Comparison of ENCODE assay signal across 11 cellular contexts in the genomic region with DNA sequence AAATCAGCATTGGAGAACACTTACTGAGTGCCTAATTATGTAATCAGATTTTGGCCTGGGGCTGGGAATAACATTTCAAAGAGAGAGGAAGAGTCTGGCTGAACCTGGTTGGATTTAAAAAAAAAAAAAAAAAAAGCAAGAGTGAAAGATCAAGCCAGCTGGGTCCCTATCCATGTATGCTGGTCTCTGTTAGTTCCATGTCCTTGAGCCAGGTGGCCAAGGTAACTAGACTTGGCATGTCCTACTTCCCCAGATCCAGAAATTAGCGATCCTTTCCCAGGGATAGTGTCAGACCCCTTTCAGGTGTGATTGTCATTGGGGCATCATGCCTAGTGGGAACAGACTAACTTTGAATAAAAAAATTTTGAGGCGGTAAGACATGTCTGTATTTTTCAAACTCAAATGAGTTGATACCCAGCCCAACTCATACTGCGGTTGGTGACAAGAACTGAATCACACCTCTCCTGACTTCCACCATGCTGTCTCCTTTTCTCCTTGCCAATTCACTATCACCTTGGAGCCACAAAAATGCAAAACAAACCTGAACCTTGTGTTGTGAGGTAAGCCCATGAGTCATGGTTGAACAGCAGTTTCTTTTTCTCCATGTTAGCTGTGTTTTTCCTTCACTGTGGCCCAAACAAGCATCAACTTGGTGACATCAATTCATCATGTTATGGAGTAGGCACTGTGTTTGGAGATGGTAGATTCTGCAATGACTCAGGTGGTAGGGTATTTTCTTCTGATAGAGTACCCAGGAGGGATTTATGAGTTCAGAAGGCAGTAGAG. TPM values are rescaled to one million over a fixed set of nuclear protein-coding genes. Genes with fewer than 3 reads are reported as not detected.
DNase-seq lines count a peak whose midpoint lies in the region; ATAC-seq and TF ChIP-seq lines count a peak whose summit lies in the region.
"Had no signal": no experiment of that assay in that cellular context is flagged by ENCODE, and none has a peak within 500 bp of the region (broad histone marks: within the 10 kb centered on the region; RNA-seq: fewer than 3 reads in every experiment).

No MANE protein-coding gene starts in this region.

- no peaks in the 10 kb centered on the region for H3K36me3 ChIP-seq in RWPE2 (ENCODE audit: low read depth)
- no peaks in the 10 kb centered on the region for H3K36me3 ChIP-seq in esophagus squamous epithelium
- H3K36me3 ChIP-seq in upper lobe of left lung, result no peaks in the 10 kb centered on the region
- H3K36me3 ChIP-seq: thoracic aorta had no signal

- peaks cover 9% of the 10 kb centered on the region for H3K36me3 Mint-ChIP-seq in activated CD4-positive, alpha-beta T cell treated with anti-CD3 and anti-CD28 coated beads, Interleukin-2, amount 10 ng/mL, durations not matched to agents 7 days and 5 days (ENCODE audit: low read depth)
- peaks cover 5% of the 10 kb centered on the region for H3K36me3 Mint-ChIP-seq in stimulated activated effector memory CD8-positive, alpha-beta T cell treated with anti-CD3 and anti-CD28 coated beads, Interleukin-12 subunit alpha, Interleukin-12 subunit beta, amount 100 ng/mL, for 72 hours

- H3K27me3 ChIP-seq in RWPE2 (ENCODE audit: insufficient read depth, poor library complexity, severe bottlenecking) (no peaks in the 10 kb centered on the region), esophagus squamous epithelium (no peaks in the 10 kb centered on the region), upper lobe of left lung (no peaks in the 10 kb centered on the region)

- intact Hi-C loops in esophagus squamous epithelium (cut with DNase I), result no loop called here

- no peak for TF ChIP-seq POLR2A in esophagus squamous epithelium (IDR thresholded peaks at IDR 0.05)
- no peak for TF ChIP-seq POLR2A in upper lobe of left lung (IDR thresholded peaks at IDR 0.05)

- CTCF ChIA-PET in activated CD4-positive, alpha-beta T cell treated with anti-CD3 and anti-CD28 coated beads, Interleukin-2, amount 10 ng/mL, durations not matched to agents 7 days and 5 days (lab: Charles Lee), result interaction anchor here (0.6 to 1.8 kb wide), 3 partner anchors 11 to 499 kb away, joined by 3 to 6 read pairs (median 3); no protein-coding TSS in a partner anchor

- TF ChIP-seq CTCF in RWPE2 (IDR thresholded peaks at IDR 0.05; ENCODE audit: poor library complexity, severe bottlenecking) (no peak), esophagus squamous epithelium (IDR thresholded peaks at IDR 0.05) (no peak), upper lobe of left lung (IDR thresholded peaks at IDR 0.05) (no peak)

- peak; percentile 29 for DNase-seq in activated CD4-positive, alpha-beta T cell treated with anti-CD3 and anti-CD28 coated beads, Interleukin-2, amount 10 ng/mL, durations not matched to agents 7 days and 5 days
- DNase-seq in activated CD4-positive, alpha-beta T cell treated with anti-CD3 and anti-CD28 coated beads, Interleukin-2, amount 50 U/mL, for 48 hours, result no peak
- no peak for DNase-seq in RWPE2 (ENCODE audit: low spot score)
- DNase-seq in esophagus squamous epithelium (lab: John Stamatoyannopoulos, UW), result no peak
- no peak for DNase-seq in stimulated activated effector memory CD8-positive, alpha-beta T cell treated with anti-CD3 and anti-CD28 coated beads, Interleukin-12 subunit alpha, Interleukin-12 subunit beta, amount 100 ng/mL, for 72 hours (ENCODE audit: low spot score in 2 of 2)
- DNase-seq in upper lobe of left lung, result no peak
- DNase-seq: stimulated activated CD4-positive, alpha-beta T cell treated with anti-CD3 and anti-CD28 coated beads, Interleukin-4, amount 100 ng/mL, for 1 hour had no signal

- peak overlapping the region; percentile 57 for H3K27ac Mint-ChIP-seq in activated CD4-positive, alpha-beta T cell treated with anti-CD3 and anti-CD28 coated beads, Interleukin-2, amount 10 ng/mL, durations not matched to agents 7 days and 5 days
- peak overlapping the region; percentile 50 for H3K27ac Mint-ChIP-seq in stimulated activated effector memory CD8-positive, alpha-beta T cell treated with anti-CD3 and anti-CD28 coated beads, Interleukin-12 subunit alpha, Interleukin-12 subunit beta, amount 100 ng/mL, for 72 hours

- peaks cover 15% of the 10 kb centered on the region for H3K9me3 Mint-ChIP-seq in activated CD4-positive, alpha-beta T cell treated with anti-CD3 and anti-CD28 coated beads, Interleukin-2, amount 10 ng/mL, durations not matched to agents 7 days and 5 days
- no peaks in the 10 kb centered on the region for H3K9me3 Mint-ChIP-seq in stimulated activated effector memory CD8-positive, alpha-beta T cell treated with anti-CD3 and anti-CD28 coated beads, Interleukin-12 subunit alpha, Interleukin-12 subunit beta, amount 100 ng/mL, for 72 hours
- H3K9me3 Mint-ChIP-seq: neural crest cell had no signal

- no peak overlapping the region for H3K4me3 Mint-ChIP-seq in activated CD4-positive, alpha-beta T cell treated with anti-CD3 and anti-CD28 coated beads, Interleukin-2, amount 10 ng/mL, durations not matched to agents 7 days and 5 days
- H3K4me3 Mint-ChIP-seq in stimulated activated effector memory CD8-positive, alpha-beta T cell treated with anti-CD3 and anti-CD28 coated beads, Interleukin-12 subunit alpha, Interleukin-12 subunit beta, amount 100 ng/mL, for 72 hours, result no peak overlapping the region
- H3K4me3 Mint-ChIP-seq: neural crest cell had no signal

- no peak overlapping the region for H3K4me3 ChIP-seq in RWPE2 (ENCODE audit: severe bottlenecking)
- no peak overlapping the region for H3K4me3 ChIP-seq in esophagus squamous epithelium
- H3K4me3 ChIP-seq in upper lobe of left lung, result no peak overlapping the region
- H3K4me3 ChIP-seq: thoracic aorta had no signal

- ATAC-seq in RWPE2 (ENCODE audit: low read depth) (peak; percentile 94), upper lobe of left lung (ENCODE audit: low FRiP score in 2 of 2) (no peak), HG03521 (IDR thresholded peaks at IDR 0.05; ENCODE audit: unreplicated experiment) (no peak), HG02571 (IDR thresholded peaks at IDR 0.05; ENCODE audit: unreplicated experiment) (no peak)
- ATAC-seq in stimulated activated effector memory CD8-positive, alpha-beta T cell treated with anti-CD3 and anti-CD28 coated beads, Interleukin-12 subunit alpha, Interleukin-12 subunit beta, amount 100 ng/mL, for 72 hours, result peak; percentile 89

- no peaks in the 10 kb centered on the region for H3K9me3 ChIP-seq in RWPE2 (ENCODE audit: severe bottlenecking)
- H3K9me3 ChIP-seq in esophagus squamous epithelium, result no peaks in the 10 kb centered on the region
- no peaks in the 10 kb centered on the region for H3K9me3 ChIP-seq in upper lobe of left lung
- H3K9me3 ChIP-seq: thoracic aorta had no signal

- no peaks in the 10 kb centered on the region for H3K27me3 Mint-ChIP-seq in activated CD4-positive, alpha-beta T cell treated with anti-CD3 and anti-CD28 coated beads, Interleukin-2, amount 10 ng/mL, durations not matched to agents 7 days and 5 days

- peaks cover 51% of the 10 kb centered on the region for H3K4me1 Mint-ChIP-seq in activated CD4-positive, alpha-beta T cell treated with anti-CD3 and anti-CD28 coated beads, Interleukin-2, amount 10 ng/mL, durations not matched to agents 7 days and 5 days
- peaks cover 27% of the 10 kb centered on the region for H3K4me1 Mint-ChIP-seq in stimulated activated effector memory CD8-positive, alpha-beta T cell treated with anti-CD3 and anti-CD28 coated beads, Interleukin-12 subunit alpha, Interleukin-12 subunit beta, amount 100 ng/mL, for 72 hours

- WGBS in esophagus squamous epithelium, 2 donors, result 35 to 65% methylated on average over 3 of the region's 3 CpGs
- 90 to 98% methylated on average over 3 of the region's 3 CpGs for WGBS in upper lobe of left lung, 2 donors

- H3K27ac ChIP-seq in RWPE2 (ENCODE audit: poor library complexity, severe bottlenecking), result no peak overlapping the region
- H3K27ac ChIP-seq in esophagus squamous epithelium, result peak overlapping the region; percentile 59 to 80 (median 70)
- no peak overlapping the region for H3K27ac ChIP-seq in upper lobe of left lung
- H3K27ac ChIP-seq: thoracic aorta had no signal

- POLR2A ChIA-PET in activated CD4-positive, alpha-beta T cell treated with anti-CD3 and anti-CD28 coated beads, Interleukin-2, amount 10 ng/mL, durations not matched to agents 7 days and 5 days (lab: Charles Lee), result no interaction called here

- no peak for TF ChIP-seq EP300 in upper lobe of left lung (IDR thresholded peaks at IDR 0.05)

- H3K4me1 ChIP-seq in RWPE2 (ENCODE audit: insufficient read depth, poor library complexity, severe bottlenecking) (no peaks in the 10 kb centered on the region), esophagus squamous epithelium (peaks cover 0 to 22% (median 12%) of the 10 kb centered on the region in 3 donors), upper lobe of left lung (peaks cover 3 to 16% (median 6%) of the 10 kb centered on the region in 4 donors)

RNA-seq across cellular contexts. Expression of a gene that starts 24.5 kb away (rescaled TPM):
- 10 to 100 TPM; 59.9 to 63.9 TPM for total RNA-seq in activated CD4-positive, alpha-beta T cell treated with anti-CD3 and anti-CD28 coated beads, Interleukin-2, amount 10 ng/mL, durations not matched to agents 7 days and 5 days
- total RNA-seq in esophagus squamous epithelium, result 10 to 100 TPM; 57.5 to 78.8 (median 63.7) TPM
- 100 to 1,000 TPM in 1 of 6 donors, 10 to 100 TPM in 5; 71.2 to 130 (median 88.5) TPM for total RNA-seq in upper lobe of left lung

Comparison
In these comparisons a context has a peak if more than half of its experiments do, and no peak if none do; other contexts are left out.
1. ATAC-seq: peak in RWPE2 (single experiment) and stimulated activated effector memory CD8-positive, alpha-beta T cell treated with anti-CD3 and anti-CD28 coated beads, Interleukin-12 subunit alpha, Interleukin-12 subunit beta, amount 100 ng/mL, for 72 hours (single experiment); none in upper lobe of left lung (0 of 2), HG03521 (single experiment) and HG02571 (single experiment).
2. H3K27ac ChIP-seq: peak in esophagus squamous epithelium (4 of 4); none in RWPE2 (single experiment) and upper lobe of left lung (0 of 4).